9 cellular contexts compared by ENCODE assay signal in the genomic region with DNA sequence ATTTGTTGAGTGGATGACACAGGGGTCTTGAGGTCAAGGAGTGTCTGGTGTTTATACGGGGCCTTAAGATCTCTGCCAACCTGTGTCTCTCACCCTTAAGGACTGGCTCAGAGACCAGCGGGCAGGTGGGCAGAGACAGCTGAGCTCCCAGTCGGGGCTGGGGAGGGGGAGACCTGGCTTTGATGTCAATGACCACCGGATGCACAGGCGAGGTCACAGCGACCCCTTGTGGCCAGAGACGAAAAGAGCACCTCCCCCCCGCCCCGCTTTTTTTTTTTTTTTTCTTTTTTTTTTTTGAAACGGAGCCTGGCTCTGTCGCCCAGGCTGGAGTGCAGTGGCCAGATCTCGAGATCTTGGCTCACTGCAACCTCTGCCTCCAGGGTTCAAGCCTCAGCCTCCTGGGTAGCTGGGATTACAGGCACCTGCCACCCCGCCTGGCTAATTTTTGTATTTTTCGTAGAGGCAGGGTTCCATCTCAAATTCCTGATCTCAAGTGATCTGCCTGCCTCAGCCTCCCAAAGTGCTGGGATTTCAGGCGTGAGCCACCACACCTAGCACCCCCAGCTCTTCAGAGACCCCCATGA. TPM values are rescaled to one million over a fixed set of nuclear protein-coding genes. Genes with fewer than 3 reads are reported as not detected.
DNase-seq lines count a peak whose midpoint lies in the region; ATAC-seq and TF ChIP-seq lines count a peak whose summit lies in the region.
"Had no signal": no experiment of that assay in that cellular context is flagged by ENCODE, and none has a peak within 500 bp of the region (broad histone marks: within the 10 kb centered on the region; RNA-seq: fewer than 3 reads in every experiment).

No MANE protein-coding gene starts in this region.

- H3K27me3 Mint-ChIP-seq in activated CD4-positive, alpha-beta T cell treated with anti-CD3 and anti-CD28 coated beads for 36 hours, result no peaks in the 10 kb centered on the region
- H3K27me3 Mint-ChIP-seq in activated naive CD8-positive, alpha-beta T cell treated with anti-CD3 and anti-CD28 coated beads, Interleukin-2, amount 50 U/mL, for 24 hours, result no peaks in the 10 kb centered on the region

- no peaks in the 10 kb centered on the region for H3K36me3 ChIP-seq in vagina

- TF ChIP-seq CTCF in vagina (IDR thresholded peaks at IDR 0.05), result peak; percentile 28 to 61 (median 42)

- H3K27ac Mint-ChIP-seq in activated CD4-positive, alpha-beta T cell treated with anti-CD3 and anti-CD28 coated beads for 36 hours, result no peak overlapping the region
- no peak overlapping the region for H3K27ac Mint-ChIP-seq in activated naive CD8-positive, alpha-beta T cell treated with anti-CD3 and anti-CD28 coated beads, Interleukin-2, amount 50 U/mL, for 24 hours

- peaks cover 15% of the 10 kb centered on the region for H3K4me1 Mint-ChIP-seq in activated CD4-positive, alpha-beta T cell treated with anti-CD3 and anti-CD28 coated beads for 36 hours
- H3K4me1 Mint-ChIP-seq in activated naive CD8-positive, alpha-beta T cell treated with anti-CD3 and anti-CD28 coated beads, Interleukin-2, amount 50 U/mL, for 24 hours, result peaks cover 5% of the 10 kb centered on the region

- peaks cover 8% of the 10 kb centered on the region for H3K4me1 ChIP-seq in vagina

- POLR2A ChIA-PET in activated CD4-positive, alpha-beta T cell treated with anti-CD3 and anti-CD28 coated beads for 36 hours (lab: Charles Lee), result no interaction called here

- H3K27ac ChIP-seq in vagina, result no peak overlapping the region

- H3K4me3 ChIP-seq in vagina, result no peak overlapping the region

- intact Hi-C loops in activated CD4-positive, alpha-beta T cell treated with anti-CD3 and anti-CD28 coated beads for 36 hours (cut with DNase I, micrococcal nuclease), result loop anchor here in 1 of 2 experiments (1.0 kb wide), 2 partner anchors 73 to 164 kb away; no protein-coding TSS in a partner anchor
- intact Hi-C loops in vagina (cut with DNase I), result loop anchor here (10.0 kb wide), 1 partner anchor 240 kb away; no protein-coding TSS in a partner anchor

- no peak for TF ChIP-seq POLR2A in vagina (IDR thresholded peaks at IDR 0.05)

- CTCF ChIA-PET in activated CD4-positive, alpha-beta T cell treated with anti-CD3 and anti-CD28 coated beads for 36 hours (lab: Charles Lee), result interaction anchor here (1.0 to 3.7 kb wide), 3 partner anchors 34 to 74 kb away, joined by 3 to 10 read pairs (median 3); no protein-coding TSS in a partner anchor

- no peak for ATAC-seq in activated CD4-positive, alpha-beta T cell treated with anti-CD3 and anti-CD28 coated beads for 36 hours
- ATAC-seq in activated naive CD8-positive, alpha-beta T cell treated with anti-CD3 and anti-CD28 coated beads, Interleukin-2, amount 50 U/mL, for 24 hours, result no peak
- ATAC-seq in GM21717 (IDR thresholded peaks at IDR 0.05; ENCODE audit: unreplicated experiment), result no peak

- peaks cover 10% of the 10 kb centered on the region for H3K36me3 Mint-ChIP-seq in activated CD4-positive, alpha-beta T cell treated with anti-CD3 and anti-CD28 coated beads for 36 hours (ENCODE audit: low read depth)
- peaks cover 13% of the 10 kb centered on the region for H3K36me3 Mint-ChIP-seq in activated naive CD8-positive, alpha-beta T cell treated with anti-CD3 and anti-CD28 coated beads, Interleukin-2, amount 50 U/mL, for 24 hours (ENCODE audit: low read depth)

- no peaks in the 10 kb centered on the region for H3K9me3 Mint-ChIP-seq in activated CD4-positive, alpha-beta T cell treated with anti-CD3 and anti-CD28 coated beads for 36 hours (ENCODE audit: low read depth)
- H3K9me3 Mint-ChIP-seq in activated naive CD8-positive, alpha-beta T cell treated with anti-CD3 and anti-CD28 coated beads, Interleukin-2, amount 50 U/mL, for 24 hours, result no peaks in the 10 kb centered on the region

- peak; percentile 68 for DNase-seq in activated CD4-positive, alpha-beta T cell treated with anti-CD3 and anti-CD28 coated beads for 36 hours
- DNase-seq in activated CD4-positive, alpha-beta T cell treated with anti-CD3 and anti-CD28 coated beads for 1 hour, result no peak
- DNase-seq in MV-4-11 (lab: John Stamatoyannopoulos, UW), result peak; percentile 21
- DNase-seq in activated naive CD8-positive, alpha-beta T cell treated with anti-CD3 and anti-CD28 coated beads, Interleukin-2, amount 50 U/mL, for 24 hours, result peak; percentile 38
- DNase-seq in left kidney (ENCODE audit: low read depth, low spot score), result peak; percentile 83
- DNase-seq in vagina (ENCODE audit: extremely low spot score in 2 of 2), result no peak
- no peak for DNase-seq in NCI-H1694 treated with DMSO at 0.1 percent for 48 hours (lab: John Stamatoyannopoulos, UW)

- no peaks in the 10 kb centered on the region for H3K27me3 ChIP-seq in vagina

- H3K4me3 Mint-ChIP-seq in activated CD4-positive, alpha-beta T cell treated with anti-CD3 and anti-CD28 coated beads for 36 hours, result no peak overlapping the region
- H3K4me3 Mint-ChIP-seq in activated naive CD8-positive, alpha-beta T cell treated with anti-CD3 and anti-CD28 coated beads, Interleukin-2, amount 50 U/mL, for 24 hours, result no peak overlapping the region

- H3K9me3 ChIP-seq in vagina, result no peaks in the 10 kb centered on the region

RNA-seq across cellular contexts. Expression of a gene that starts 12.1 kb away (rescaled TPM):
- total RNA-seq in activated CD4-positive, alpha-beta T cell treated with anti-CD3 and anti-CD28 coated beads for 36 hours, result 1 to 10 TPM in 1 of 2 experiments, under 1 TPM in 1; 0.69 to 1.1 TPM
- not detected for total RNA-seq in vagina

RNA-seq across cellular contexts. Expression of a gene that starts 13.4 kb away (rescaled TPM):
- 1 to 10 TPM; 7.2 to 9.1 TPM for total RNA-seq in activated CD4-positive, alpha-beta T cell treated with anti-CD3 and anti-CD28 coated beads for 36 hours
- 8.8 TPM for total RNA-seq in vagina

RNA-seq across cellular contexts. Expression of a gene that starts 29.9 kb away (rescaled TPM):
- total RNA-seq in activated CD4-positive, alpha-beta T cell treated with anti-CD3 and anti-CD28 coated beads for 36 hours, result not detected
- total RNA-seq in vagina, result 31.2 TPM
- total RNA-seq: activated CD8-positive, alpha-beta memory T cell treated with anti-CD3 and anti-CD28 coated beads for 36 hours had no signal

RNA-seq across cellular contexts. Expression of a gene that starts 29.9 kb away (rescaled TPM):
- under 1 TPM; 0.37 to 0.49 TPM for total RNA-seq in activated CD4-positive, alpha-beta T cell treated with anti-CD3 and anti-CD28 coated beads for 36 hours
- 5.9 TPM for total RNA-seq in vagina

RNA-seq across cellular contexts. Expression of a gene that starts 47.3 kb away (rescaled TPM):
- total RNA-seq in activated CD4-positive, alpha-beta T cell treated with anti-CD3 and anti-CD28 coated beads for 36 hours, result not detected
- 1.5 TPM for total RNA-seq in vagina
- total RNA-seq: activated CD8-positive, alpha-beta memory T cell treated with anti-CD3 and anti-CD28 coated beads for 36 hours had no signal

Comparison
In these comparisons a context has a peak if more than half of its experiments do, and no peak if none do; other contexts are left out.
1. DNase-seq: peak in activated CD4-positive, alpha-beta T cell treated with anti-CD3 and anti-CD28 coated beads for 36 hours (single experiment), MV-4-11 (single experiment), activated naive CD8-positive, alpha-beta T cell treated with anti-CD3 and anti-CD28 coated beads, Interleukin-2, amount 50 U/mL, for 24 hours (single experiment) and left kidney (single experiment); none in activated CD4-positive, alpha-beta T cell treated with anti-CD3 and anti-CD28 coated beads for 1 hour (single experiment), vagina (0 of 2) and NCI-H1694 treated with DMSO at 0.1 percent for 48 hours (single experiment).
2. RNA of a gene that starts 29.9 kb away (total RNA-seq): 31.2 TPM in vagina (single experiment); not detected in activated CD4-positive, alpha-beta T cell treated with anti-CD3 and anti-CD28 coated beads for 36 hours; every median in the first group is over 10 times any median in the second.